In the genomic region with DNA sequence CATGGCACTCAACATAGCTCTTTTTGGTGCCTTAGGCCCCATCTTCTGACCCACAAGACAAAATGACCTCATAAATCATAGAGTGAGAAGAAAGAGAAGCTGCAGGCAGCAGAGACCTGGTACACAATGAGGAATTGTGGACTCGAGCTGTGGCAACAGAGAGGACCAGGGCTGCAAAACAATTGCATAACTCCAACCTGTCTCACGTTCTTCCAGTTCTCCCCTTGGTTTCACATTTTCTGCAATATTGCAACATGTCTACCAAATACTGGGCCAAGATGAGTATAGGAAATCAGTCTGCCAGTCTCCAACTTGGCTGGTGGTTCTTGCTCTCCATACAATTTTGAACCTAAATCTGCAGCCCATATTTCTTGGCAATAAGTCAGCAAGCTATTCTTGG, we compare ENCODE assay signal across 25 cellular contexts.
DNase-seq lines count a peak whose midpoint lies in the region; ATAC-seq, FAIRE-seq and TF ChIP-seq lines count a peak whose summit lies in the region.
"Had no signal": no experiment of that assay in that cellular context is flagged by ENCODE, and none has a peak within 500 bp of the region (broad histone marks: within the 10 kb centered on the region; RNA-seq: fewer than 3 reads in every experiment).

No MANE protein-coding gene starts in this region.

- POLR2A ChIA-PET in naive thymus-derived CD4-positive, alpha-beta T cell (lab: Charles Lee): no interaction called here

- no peak for FAIRE-seq in frontal cortex (lab: Jason Lieb, UNC)
- FAIRE-seq: GM12878, H1 had no signal

- H3K27me3 ChIP-seq in spleen (replicated peaks in 1 of 7) (peaks cover 0 to 5% (median 0%) of the 10 kb centered on the region in 7 donors), smooth muscle cell (ENCODE audit: low read depth) (no peaks in the 10 kb centered on the region)
- H3K27me3 ChIP-seq in naive thymus-derived CD4-positive, alpha-beta T cell (ENCODE audit: control insufficient read depth in 2 of 2, insufficient read depth in 2 of 2, low read length in 2 of 2): no peaks in the 10 kb centered on the region

- H3K79me2 ChIP-seq in smooth muscle cell (ENCODE audit: low read depth): no peaks in the 10 kb centered on the region

- no peak overlapping the region for H3K4me3 Mint-ChIP-seq in naive thymus-derived CD4-positive, alpha-beta T cell
- H3K4me3 Mint-ChIP-seq: B cell; CD8-positive, alpha-beta T cell had no signal

- no peaks in the 10 kb centered on the region for H4K20me1 ChIP-seq in smooth muscle cell (ENCODE audit: low read depth)

- H3K4me3 ChIP-seq in spleen: no peak overlapping the region
- no peak overlapping the region for H3K4me3 ChIP-seq in smooth muscle cell
- no peak overlapping the region for H3K4me3 ChIP-seq in naive thymus-derived CD4-positive, alpha-beta T cell (ENCODE audit: low read length)
- H3K4me3 ChIP-seq: GM12878 had no signal

- no peaks in the 10 kb centered on the region for H3K36me3 Mint-ChIP-seq in naive thymus-derived CD4-positive, alpha-beta T cell
- H3K36me3 Mint-ChIP-seq: CD8-positive, alpha-beta T cell had no signal

- H3K36me3 ChIP-seq in spleen: no peaks in the 10 kb centered on the region
- H3K36me3 ChIP-seq in smooth muscle cell (ENCODE audit: low read depth): no peaks in the 10 kb centered on the region
- H3K36me3 ChIP-seq in naive thymus-derived CD4-positive, alpha-beta T cell (ENCODE audit: control insufficient read depth in 2 of 3, insufficient read depth in 3 of 3, low read length in 3 of 3): no peaks in the 10 kb centered on the region

- H3K9me3 ChIP-seq in spleen (no peaks in the 10 kb centered on the region), smooth muscle cell (replicated peaks; ENCODE audit: low read depth) (no peaks in the 10 kb centered on the region)
- H3K9me3 ChIP-seq in naive thymus-derived CD4-positive, alpha-beta T cell (ENCODE audit: control insufficient read depth in 2 of 3, low read length in 3 of 3): no peaks in the 10 kb centered on the region
- H3K9me3 ChIP-seq: Caco-2 had no signal

- DNase-seq in NOMO-1 treated with dmso at 0.1 percent for 144 hours (lab: John Stamatoyannopoulos, UW; ENCODE audit: unreplicated experiment): peak; percentile 77
- peak; percentile 69 for DNase-seq in amniotic epithelial cell (ENCODE audit: low read depth)
- DNase-seq in iris pigment epithelial cell (ENCODE audit: low read depth): peak; percentile 29
- DNase-seq in spleen: no peak
- no peak for DNase-seq in frontal cortex (ENCODE audit: low spot score in 2 of 2)
- no peak for DNase-seq in smooth muscle cell (lab: John Stamatoyannopoulos, UW; ENCODE audit: unreplicated experiment)
- DNase-seq in naive thymus-derived CD4-positive, alpha-beta T cell: no peak
- DNase-seq: Caco-2; CD8-positive, alpha-beta T cell; DMS79; EL; GDM1; HCEC 1CT; Karpas-422; NCI-H2029; NCI-H446; NCI-H524 treated with DMSO at 0.1 percent for 48 hours; NCI-H774; SHP77 had no signal

- H3K27ac Mint-ChIP-seq in naive thymus-derived CD4-positive, alpha-beta T cell: no peak overlapping the region
- H3K27ac Mint-ChIP-seq: B cell; CD8-positive, alpha-beta T cell had no signal

- no peaks in the 10 kb centered on the region for H3K4me1 ChIP-seq in spleen
- peaks cover 26% of the 10 kb centered on the region for H3K4me1 ChIP-seq in smooth muscle cell (ENCODE audit: low read depth)
- no peaks in the 10 kb centered on the region for H3K4me1 ChIP-seq in naive thymus-derived CD4-positive, alpha-beta T cell (ENCODE audit: control insufficient read depth in 2 of 2, insufficient read depth in 2 of 2, low read length in 2 of 2)
- H3K4me1 ChIP-seq: Caco-2 had no signal

- WGBS in spleen, 5 donors: 45 to 71% (median 56%) methylated on average over 2 of the region's 2 CpGs
- 87% methylated on average over 2 of the region's 2 CpGs for WGBS in smooth muscle cell (ENCODE audit: low lambda C conversion rate)

- H3K27ac ChIP-seq in spleen (no peak overlapping the region), smooth muscle cell (ENCODE audit: low read depth) (no peak overlapping the region)
- no peak overlapping the region for H3K27ac ChIP-seq in naive thymus-derived CD4-positive, alpha-beta T cell (ENCODE audit: low read depth, low read length)
- H3K27ac ChIP-seq: C4-2B, RWPE1 had no signal

- no peaks in the 10 kb centered on the region for H3F3A ChIP-seq in smooth muscle cell (ENCODE audit: low read depth)

- H3K27me3 Mint-ChIP-seq in naive thymus-derived CD4-positive, alpha-beta T cell: peaks cover 0 to 34% (median 16%) of the 10 kb centered on the region in 5 donors

- no peak overlapping the region for H3K9ac ChIP-seq in smooth muscle cell (ENCODE audit: low read depth)

- H2AFZ ChIP-seq in smooth muscle cell (ENCODE audit: low read depth): no peak overlapping the region

- intact Hi-C loops in spleen (cut with DNase I; ENCODE audit: low total_unique reads): no loop called here
- intact Hi-C loops in naive thymus-derived CD4-positive, alpha-beta T cell (cut with micrococcal nuclease): no loop called here

- ATAC-seq in naive thymus-derived CD4-positive, alpha-beta T cell: no peak
- ATAC-seq: CD8-positive, alpha-beta T cell; GM12878; Panc1 had no signal

- peaks cover 0 to 9% (median 0%) of the 10 kb centered on the region in 7 donors for H3K4me1 Mint-ChIP-seq in naive thymus-derived CD4-positive, alpha-beta T cell
- H3K4me1 Mint-ChIP-seq: B cell had no signal

- peaks cover 0 to 4% (median 0%) of the 10 kb centered on the region in 11 donors for H3K9me3 Mint-ChIP-seq in naive thymus-derived CD4-positive, alpha-beta T cell
- H3K9me3 Mint-ChIP-seq: CD8-positive, alpha-beta T cell had no signal

- TF ChIP-seq CTCF in spleen (IDR thresholded peaks at IDR 0.05 in 8 of 11, conservative IDR thresholded peaks at IDR 0.05 in 3 of 11) (no peak), smooth muscle cell (IDR thresholded peaks at IDR 0.05; ENCODE audit: borderline replicate concordance, insufficient read depth, poor library complexity, severe bottlenecking) (no peak)

- no peak overlapping the region for H3K4me2 ChIP-seq in smooth muscle cell

- TF ChIP-seq POLR2A in spleen (IDR thresholded peaks at IDR 0.05): no peak

- CTCF ChIA-PET in naive thymus-derived CD4-positive, alpha-beta T cell (lab: Charles Lee): no interaction called here

Comparison
In these comparisons a context has a peak if more than half of its experiments do, and no peak if none do; other contexts are left out.
1. DNase-seq: peak in NOMO-1 treated with dmso at 0.1 percent for 144 hours (single experiment), amniotic epithelial cell (single experiment) and iris pigment epithelial cell (single experiment); none in spleen (single experiment), frontal cortex (0 of 2), smooth muscle cell (single experiment) and naive thymus-derived CD4-positive, alpha-beta T cell (0 of 9).